9 cellular contexts compared by ENCODE assay signal in genomic region chr1:231180034-231180433, GRCh38. TPM values are rescaled to one million over a fixed set of nuclear protein-coding genes. Genes with fewer than 3 reads are reported as not detected.
"Had no signal": no experiment of that assay in that cellular context is flagged by ENCODE, and none has a peak within 500 bp of the region (broad histone marks: within the 10 kb centered on the region; RNA-seq: fewer than 3 reads in every experiment).

No MANE protein-coding gene starts in this region.

- ATAC-seq: GM12878 had no signal

- H3K4me3 ChIP-seq: GM12878 had no signal

- FAIRE-seq: G401.6, GM12878, GM12891, GM12892, GM18507, GM19239 had no signal

- DNase-seq: GDM1, GF-D8 had no signal

RNA-seq across cellular contexts. Expression of gene TRIM67, which starts 18.2 kb away (rescaled TPM):
- total RNA-seq: G401, GM12878 had no signal
